In the genomic region with DNA sequence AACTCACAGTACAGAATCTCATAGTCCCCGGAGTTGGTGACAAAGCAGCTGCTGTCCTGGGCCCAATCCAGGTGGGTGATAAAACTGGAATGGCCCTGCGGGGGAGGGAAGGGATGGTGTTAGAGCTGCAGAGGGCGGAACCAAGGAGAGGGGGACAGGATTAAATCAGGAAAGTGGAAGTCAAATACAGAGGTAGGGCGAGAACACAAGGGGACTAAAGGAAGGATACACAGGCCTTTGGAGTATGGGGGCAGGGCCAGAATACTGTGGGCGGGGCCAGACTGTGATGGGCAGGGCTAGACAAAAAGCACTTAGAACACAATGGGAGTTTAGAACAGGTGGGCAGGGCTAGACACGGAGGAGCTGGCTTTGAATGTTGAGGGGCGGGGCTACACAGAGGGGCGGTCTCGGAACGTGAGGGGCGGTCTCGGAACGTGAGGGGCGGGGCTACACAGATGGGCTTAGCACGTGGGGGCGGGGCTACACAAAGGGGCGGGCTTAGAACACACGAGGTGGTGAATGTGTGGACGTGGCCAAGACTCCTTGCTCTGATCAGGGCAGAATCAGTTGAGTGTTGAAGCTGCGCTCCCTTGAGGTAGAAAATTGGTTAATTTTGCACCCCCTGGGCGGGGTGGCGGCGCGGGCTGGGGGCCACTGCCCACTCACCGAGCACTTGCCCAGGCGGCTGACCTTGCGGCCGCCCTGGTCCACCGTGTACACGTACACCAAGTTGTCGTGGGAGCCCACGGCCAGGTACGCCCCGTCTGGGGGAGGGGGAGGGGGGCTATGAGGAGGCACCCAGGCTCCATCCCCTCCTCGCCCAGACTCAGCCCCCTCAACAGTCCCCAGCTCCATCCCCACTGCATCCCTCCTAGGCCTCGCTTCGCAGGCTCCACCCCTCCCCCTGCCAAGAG, we compare ENCODE assay signal across 8 cellular contexts. TPM values are rescaled to one million over a fixed set of nuclear protein-coding genes. Genes with fewer than 3 reads are reported as not detected.
DNase-seq lines count a peak whose midpoint lies in the region; ATAC-seq and TF ChIP-seq lines count a peak whose summit lies in the region.

No MANE protein-coding gene starts in this region.

- peak overlapping the region; percentile 95 for H3K18ac ChIP-seq in neuronal stem cell (ENCODE audit: low read length)

- TF ChIP-seq CTCF in HL-60 (IDR thresholded peaks at IDR 0.05; ENCODE audit: insufficient read depth, low read length) = no peak
- TF ChIP-seq CTCF in Peyer's patch (IDR thresholded peaks at IDR 0.05) = no peak
- TF ChIP-seq CTCF in fibroblast of pulmonary artery (IDR thresholded peaks at IDR 0.05; ENCODE audit: low read length, missing control alignments) = no peak
- TF ChIP-seq CTCF in thyroid gland (IDR thresholded peaks at IDR 0.05) = no peak

- H3K14ac ChIP-seq in neuronal stem cell (ENCODE audit: low read length) = no peak overlapping the region

- H3K4ac ChIP-seq in neuronal stem cell (ENCODE audit: low read length) = peak overlapping the region; percentile 41

- intact Hi-C loops in thyroid gland (cut with DNase I) = no loop called here

- no peaks in the 10 kb centered on the region for H3K27me3 ChIP-seq in HL-60 (ENCODE audit: insufficient read depth, poor library complexity, severe bottlenecking)
- no peaks in the 10 kb centered on the region for H3K27me3 ChIP-seq in Peyer's patch
- H3K27me3 ChIP-seq in neuronal stem cell (ENCODE audit: control insufficient read depth in 3 of 3, insufficient read depth in 3 of 3, low read depth in 1 of 3, low read length in 3 of 3) = no peaks in the 10 kb centered on the region
- no peaks in the 10 kb centered on the region for H3K27me3 ChIP-seq in thyroid gland

- WGBS in neuronal stem cell (ENCODE audit: extremely low coverage in 2 of 2, insufficient read length in 2 of 2, insufficient replicate concordance in 1 of 2), 2 donors = no CpG with 5 or more reads among the region's 37 CpGs
- 47 to 53% methylated on average over 31 to 37 of the region's 37 CpGs for WGBS in thyroid gland, 2 donors

- H3K4me3 ChIP-seq in HL-60 (replicated peaks; ENCODE audit: insufficient read depth, low read length) = no peak overlapping the region
- H3K4me3 ChIP-seq in Peyer's patch = no peak overlapping the region
- H3K4me3 ChIP-seq in fibroblast of pulmonary artery (replicated peaks; ENCODE audit: low read depth, low read length) = no peak overlapping the region
- H3K4me3 ChIP-seq in neuronal stem cell (ENCODE audit: low read length in 2 of 2) = peak overlapping the region; percentile 0 to 82
- no peak overlapping the region for H3K4me3 ChIP-seq in thyroid gland (replicated peaks in 1 of 3)

- peak overlapping the region; percentile 23 for H2AK5ac ChIP-seq in neuronal stem cell (ENCODE audit: low read depth, low read length)

- ATAC-seq in GM21367 (IDR thresholded peaks at IDR 0.05; ENCODE audit: unreplicated experiment) = no peak

- TF ChIP-seq POLR2A in Peyer's patch (IDR thresholded peaks at IDR 0.05) = no peak
- no peak for TF ChIP-seq POLR2A in thyroid gland (IDR thresholded peaks at IDR 0.05)

- peak overlapping the region; percentile 88 for H3K9ac ChIP-seq in neuronal stem cell (ENCODE audit: low read depth, low read length, poor library complexity)

- H3K27ac ChIP-seq in HL-60 (replicated peaks) = no peak overlapping the region
- H3K27ac ChIP-seq in Peyer's patch = peak overlapping the region in 3 of 4 donors; percentile 45 to 68 (median 65)
- peak overlapping the region; percentile 87 for H3K27ac ChIP-seq in neuronal stem cell (replicated peaks; ENCODE audit: low read length)
- no peak overlapping the region for H3K27ac ChIP-seq in thyroid gland

- H3K79me1 ChIP-seq in neuronal stem cell (ENCODE audit: low read depth, low read length) = peaks cover 1% of the 10 kb centered on the region

- H2BK12ac ChIP-seq in neuronal stem cell (ENCODE audit: low read length) = peak overlapping the region; percentile 82

- H3K36me3 ChIP-seq in Peyer's patch (peaks cover 0 to 59% (median 0%) of the 10 kb centered on the region in 3 donors), neuronal stem cell (replicated peaks in 1 of 2; ENCODE audit: control insufficient read depth in 2 of 2, insufficient read depth in 2 of 2, low read length in 2 of 2) (peaks cover 0 to 4% of the 10 kb centered on the region in 2 donors), thyroid gland (peaks cover 29 to 43% of the 10 kb centered on the region in 2 donors)

- H3K23ac ChIP-seq in neuronal stem cell (ENCODE audit: low read depth, low read length, poor library complexity) = peak overlapping the region; percentile 97

- peak overlapping the region; percentile 93 for H2BK5ac ChIP-seq in neuronal stem cell (ENCODE audit: low read length)

- no peak overlapping the region for H4K8ac ChIP-seq in neuronal stem cell (ENCODE audit: low read depth, low read length)

- peaks cover 0 to 15% (median 3%) of the 10 kb centered on the region in 4 donors for H3K4me1 ChIP-seq in Peyer's patch
- peaks cover 0 to 8% of the 10 kb centered on the region in 2 donors for H3K4me1 ChIP-seq in neuronal stem cell (ENCODE audit: control insufficient read depth in 2 of 2, insufficient read depth in 1 of 2, low read depth in 1 of 2, low read length in 2 of 2)
- no peaks in the 10 kb centered on the region for H3K4me1 ChIP-seq in thyroid gland

- H4K91ac ChIP-seq in neuronal stem cell (ENCODE audit: low read depth, low read length, poor library complexity) = peak overlapping the region; percentile 81

- peak overlapping the region; percentile 95 for H2BK15ac ChIP-seq in neuronal stem cell (ENCODE audit: low read length)

- H3K4me2 ChIP-seq in neuronal stem cell (ENCODE audit: insufficient read depth, low read length, poor library complexity, severe bottlenecking) = peak overlapping the region; percentile 93

- H3K9me3 ChIP-seq in Peyer's patch (no peaks in the 10 kb centered on the region), neuronal stem cell (replicated peaks in 1 of 2; ENCODE audit: control insufficient read depth in 2 of 2, insufficient read depth in 1 of 2, low read depth in 1 of 2, low read length in 2 of 2) (no peaks in the 10 kb centered on the region), thyroid gland (no peaks in the 10 kb centered on the region)

- no peak overlapping the region for H2BK120ac ChIP-seq in neuronal stem cell (ENCODE audit: low read depth, low read length)

- peak overlapping the region; percentile 79 for H2AFZ ChIP-seq in neuronal stem cell (ENCODE audit: low read length)

- peak; percentile 38 for DNase-seq in COR-L47 (lab: John Stamatoyannopoulos, UW)
- DNase-seq in HL-60 (ENCODE audit: low read depth in 1 of 2, low spot score in 1 of 2) = peak; percentile 59 to 80
- peak; percentile 69 to 92 (median 91) for DNase-seq in Peyer's patch
- peak; percentile 92 to 93 for DNase-seq in activated T-cell treated with anti-CD3 and anti-CD28 coated beads, Interleukin-2, amount 50 U/mL, for 48 hours
- peak; percentile 92 for DNase-seq in fibroblast of pulmonary artery (ENCODE audit: low read depth)
- peak; percentile 99 for DNase-seq in neuronal stem cell (ENCODE audit: low spot score)
- peak; percentile 49 to 56 for DNase-seq in thyroid gland

RNA-seq across cellular contexts. Expression of a gene that starts 14.0 kb away (rescaled TPM):
- total RNA-seq in Peyer's patch (1 to 10 TPM in 2 of 4 donors, under 1 TPM in 2; 0.18 to 3.4 (median 1.7) TPM), thyroid gland (1 to 10 TPM; 3.6 to 9.4 (median 5.6) TPM)
- 0.04 TPM for polyA plus RNA-seq in neuronal stem cell (2013, experiment 1 of 2)
- 0.06 TPM for polyA plus RNA-seq in neuronal stem cell (2013, experiment 2 of 2)

RNA-seq across cellular contexts. Expression of a gene that starts 23.1 kb away (rescaled TPM):
- total RNA-seq in Peyer's patch (10 to 100 TPM; 17.5 to 60.2 (median 46.9) TPM), thyroid gland (100 to 1,000 TPM in 1 of 4 donors, 10 to 100 TPM in 3; 33.1 to 148 (median 36.8) TPM)
- polyA plus RNA-seq in neuronal stem cell (2013, experiment 1 of 2) = 8.1 TPM
- polyA plus RNA-seq in neuronal stem cell (2013, experiment 2 of 2) = 8.1 TPM

RNA-seq across cellular contexts. Expression of a gene that starts 31.4 kb away (rescaled TPM):
- total RNA-seq in Peyer's patch (10 to 100 TPM in 3 of 4 donors, 1 to 10 TPM in 1; 5.0 to 26.6 (median 13.6) TPM), thyroid gland (10 to 100 TPM in 3 of 4 donors, 1 to 10 TPM in 1; 5.4 to 30.8 (median 17.0) TPM)
- polyA plus RNA-seq in neuronal stem cell (2013, experiment 1 of 2) = 6.8 TPM
- 7.3 TPM for polyA plus RNA-seq in neuronal stem cell (2013, experiment 2 of 2)

RNA-seq across cellular contexts. Expression of a gene that starts 52.0 kb away (rescaled TPM):
- total RNA-seq in Peyer's patch (1 to 10 TPM in 3 of 4 donors, not detected in 1; 4.6 to 6.0 (median 5.6) TPM), thyroid gland (1 to 10 TPM in 3 of 4 donors, under 1 TPM in 1; 0.45 to 1.5 (median 1.2) TPM)
- polyA plus RNA-seq in neuronal stem cell (2013, experiment 1 of 2) = 0.17 TPM
- polyA plus RNA-seq in neuronal stem cell (2013, experiment 2 of 2) = 0.03 TPM

Comparison
In these comparisons a context has a peak if more than half of its experiments do, and no peak if none do; other contexts are left out.
1. DNase-seq: peak in every context shown above with its lines; median percentile 99 in neuronal stem cell; 92 in activated T-cell treated with anti-CD3 and anti-CD28 coated beads, Interleukin-2, amount 50 U/mL, for 48 hours; 92 in fibroblast of pulmonary artery; 91 in Peyer's patch; 70 in HL-60; 52 in thyroid gland; 38 in COR-L47.
2. H3K27ac ChIP-seq: peak in Peyer's patch (3 of 4) and neuronal stem cell (single experiment); none in HL-60 (single experiment) and thyroid gland (0 of 3).
3. H3K4me3 ChIP-seq: peak in neuronal stem cell (2 of 2); none in HL-60 (single experiment), Peyer's patch (0 of 4), fibroblast of pulmonary artery (single experiment) and thyroid gland (0 of 3).